16 cellular contexts compared by ENCODE assay signal in genomic region chr5:174798411-174798930, GRCh38.
"Had no signal": no experiment of that assay in that cellular context is flagged by ENCODE, and none has a peak within 500 bp of the region (broad histone marks: within the 10 kb centered on the region; RNA-seq: fewer than 3 reads in every experiment).

No MANE protein-coding gene starts in this region.

- H3K36me3 ChIP-seq: breast epithelium, gastroesophageal sphincter, stomach, uterus had no signal

- DNase-seq: activated CD4-positive, alpha-beta T cell treated with anti-CD3 and anti-CD28 coated beads, Interleukin-2, amount 10 ng/mL, durations not matched to agents 24 days and 14 days; activated effector memory CD4-positive, alpha-beta T cell treated with anti-CD3 and anti-CD28 coated beads, Interleukin-2, amount 50 U/mL, for 16 hours; activated naive CD8-positive, alpha-beta T cell treated with anti-CD3 and anti-CD28 coated beads for 36 hours; anterior cingulate cortex; dorsolateral prefrontal cortex; kidney; left ventricle myocardium superior; mesendoderm; retina; stomach; uterus had no signal

- H3K4me1 ChIP-seq: breast epithelium, uterus had no signal

- H3K4me3 ChIP-seq: breast epithelium, dorsolateral prefrontal cortex, gastroesophageal sphincter, stomach, uterus had no signal

- H3K27ac ChIP-seq: breast epithelium, dorsolateral prefrontal cortex, parathyroid adenoma, stomach, uterus had no signal

- H3K9ac ChIP-seq: parathyroid adenoma had no signal

- H3K27me3 ChIP-seq: uterus had no signal

- ATAC-seq: esophagus mucosa, gastroesophageal sphincter, left ventricle myocardium superior, WTC11 had no signal

- H2AFZ ChIP-seq: parathyroid adenoma had no signal

- H3K9me3 ChIP-seq: breast epithelium, gastroesophageal sphincter, uterus had no signal
